26 cellular contexts compared by ENCODE assay signal in the genomic region with DNA sequence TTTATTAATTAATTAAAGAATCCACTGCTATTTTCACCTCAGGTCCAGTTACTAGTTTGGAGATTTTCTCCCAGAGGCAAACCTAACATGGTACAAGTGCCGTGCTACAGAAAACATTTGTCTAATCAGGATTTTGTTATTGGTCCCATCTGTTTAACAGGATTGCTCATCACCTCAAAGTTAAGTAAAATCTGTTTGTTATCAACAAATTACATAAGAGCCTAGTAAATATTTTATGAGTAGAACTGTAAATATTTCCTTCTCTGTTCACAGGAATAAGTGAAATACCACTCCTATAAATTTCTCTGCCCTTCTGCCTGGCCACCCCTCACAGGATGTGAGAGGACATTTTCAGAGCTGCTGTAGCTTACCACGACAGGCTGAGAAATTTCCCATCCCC.
"Had no signal": no experiment of that assay in that cellular context is flagged by ENCODE, and none has a peak within 500 bp of the region (broad histone marks: within the 10 kb centered on the region; RNA-seq: fewer than 3 reads in every experiment).

No MANE protein-coding gene starts in this region.

- ATAC-seq: gastrocnemius medialis; heart left ventricle; left lobe of liver; natural killer cell treated with Interleukin-12 subunit alpha and Interleukin-12 subunit beta and Interleukin-15 and Interleukin-18, amount 100 ng/mL, for 72 hours; right lobe of liver; stimulated activated naive CD8-positive, alpha-beta T cell treated with anti-CD3 and anti-CD28 coated beads, Interleukin-15, amount 100 ng/mL, for 72 hours had no signal

- H3K27ac ChIP-seq: colonic mucosa, esophagus squamous epithelium, gastrocnemius medialis, heart left ventricle, hepatocyte, neutrophil, parathyroid adenoma, right lobe of liver, suprapubic skin, thyroid gland, vagina had no signal

- H3K4me1 ChIP-seq: colonic mucosa, esophagus squamous epithelium, gastrocnemius medialis, heart left ventricle, right lobe of liver, suprapubic skin, thyroid gland had no signal

- H2AFZ ChIP-seq: hepatocyte had no signal

- H3K27me3 ChIP-seq: colonic mucosa, esophagus squamous epithelium, gastrocnemius medialis, heart left ventricle, hepatocyte, neutrophil, right lobe of liver, suprapubic skin, thyroid gland, vagina had no signal

- H3K4me3 ChIP-seq: colonic mucosa, esophagus squamous epithelium, gastrocnemius medialis, heart left ventricle, hepatocyte, lung, right lobe of liver, suprapubic skin, thyroid gland, vagina had no signal

- H3K4me2 ChIP-seq: hepatocyte had no signal

- DNase-seq: colonic mucosa; effector CD8-positive, alpha-beta T cell; endodermal cell; esophagus squamous epithelium; gastrocnemius medialis; heart left ventricle; kidney; right lobe of liver; small intestine; stimulated activated CD4-positive, alpha-beta T cell treated with anti-CD3 and anti-CD28 coated beads, Interleukin-12 subunit alpha, Interleukin-12 subunit beta, amount 100 ng/mL, for 4 hours; stimulated activated CD4-positive, alpha-beta T cell treated with anti-CD3 and anti-CD28 coated beads, Interleukin-1b, Interleukin-23, amount 100 ng/mL, for 48 hours; stimulated activated CD4-positive, alpha-beta T cell treated with anti-CD3 and anti-CD28 coated beads, Interleukin-4, amount 100 ng/mL, for 1 hour; stimulated activated CD8-positive, alpha-beta memory T cell treated with anti-CD3 and anti-CD28 coated beads, Interleukin-4, amount 100 ng/mL, for 48 hours; stimulated activated naive CD4-positive, alpha-beta T cell; stimulated activated naive CD8-positive, alpha-beta T cell treated with anti-CD3 and anti-CD28 coated beads, Interleukin-15, amount 100 ng/mL, for 72 hours; trophoblast cell had no signal

- H3K79me2 ChIP-seq: hepatocyte, parathyroid adenoma had no signal

- FAIRE-seq: endothelial cell of umbilical vein, kidney, small intestine had no signal

- H3K9me3 ChIP-seq: colonic mucosa, esophagus squamous epithelium, gastrocnemius medialis, heart left ventricle, neutrophil, right lobe of liver, suprapubic skin, thyroid gland, vagina had no signal

- H3K36me3 ChIP-seq: colonic mucosa, esophagus squamous epithelium, gastrocnemius medialis, heart left ventricle, neutrophil, right lobe of liver, suprapubic skin, thyroid gland, vagina had no signal

- H3K9ac ChIP-seq: parathyroid adenoma had no signal
